In the genomic region with DNA sequence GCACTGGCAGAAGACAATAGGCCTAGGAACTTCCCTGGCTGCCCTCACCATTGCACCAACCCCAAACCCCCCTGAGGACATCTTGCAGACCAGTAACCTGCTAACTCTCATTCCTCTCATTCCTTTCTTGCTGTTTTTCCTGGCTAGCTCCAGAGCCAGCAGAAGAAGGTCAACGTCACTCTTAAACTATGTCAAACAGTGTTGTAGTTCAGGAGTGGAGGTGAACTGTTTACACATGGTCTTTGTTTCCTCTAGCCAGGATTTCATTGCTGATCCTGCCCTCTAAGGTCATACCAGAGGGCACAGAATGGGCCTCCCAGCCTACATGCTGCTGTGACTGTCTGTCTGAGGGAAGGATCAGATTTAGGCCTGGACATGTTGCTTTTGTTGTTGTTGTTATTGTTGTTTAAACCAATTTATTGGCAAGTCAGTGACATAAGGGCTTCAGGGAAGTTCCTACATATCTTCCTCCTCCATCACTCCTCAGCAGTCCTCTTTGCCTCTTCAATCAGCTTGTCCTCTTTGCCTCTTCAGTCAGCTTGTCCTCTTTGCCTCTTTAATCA, we compare ENCODE assay signal across 8 cellular contexts.
DNase-seq lines count a peak whose midpoint lies in the region; ATAC-seq, FAIRE-seq and TF ChIP-seq lines count a peak whose summit lies in the region.
"Had no signal": no experiment of that assay in that cellular context is flagged by ENCODE, and none has a peak within 500 bp of the region (broad histone marks: within the 10 kb centered on the region; RNA-seq: fewer than 3 reads in every experiment).

No MANE protein-coding gene starts in this region.

- no peaks in the 10 kb centered on the region for H3K27me3 Mint-ChIP-seq in activated CD8-positive, alpha-beta T cell treated with anti-CD3 and anti-CD28 coated beads for 36 hours
- H3K27me3 Mint-ChIP-seq: activated T-cell treated with anti-CD3 and anti-CD28 coated beads, Interleukin-2, amount 50 U/mL, for 24 hours had no signal

- no peaks in the 10 kb centered on the region for H3K27me3 ChIP-seq in lower lobe of right lung (ENCODE audit: low read depth)

- no peak for TF ChIP-seq CTCF in lower lobe of right lung (IDR thresholded peaks at IDR 0.05)
- TF ChIP-seq CTCF in activated CD8-positive, alpha-beta T cell treated with anti-CD3 and anti-CD28 coated beads for 36 hours (IDR thresholded peaks at IDR 0.05), result no peak

- peak; percentile 42 for DNase-seq in HuH-7 (ENCODE audit: low spot score)
- DNase-seq in ecto neural progenitor cell (ENCODE audit: low spot score), result peak; percentile 52
- no peak for DNase-seq in lower lobe of right lung
- peak; percentile 80 for DNase-seq in urothelium cell line (ENCODE audit: low spot score)
- DNase-seq in NOMO-1 treated with dmso at 0.1 percent for 144 hours (lab: John Stamatoyannopoulos, UW; ENCODE audit: unreplicated experiment), result no peak
- DNase-seq in activated CD8-positive, alpha-beta T cell treated with anti-CD3 and anti-CD28 coated beads for 36 hours, result no peak
- DNase-seq in stimulated activated CD4-positive, alpha-beta T cell treated with anti-CD3 and anti-CD28 coated beads, Interleukin-4, amount 100 ng/mL, for 24 hours, result no peak
- DNase-seq: activated T-cell treated with anti-CD3 and anti-CD28 coated beads, Interleukin-2, amount 50 U/mL, for 24 hours had no signal

- H3K27ac ChIP-seq in lower lobe of right lung, result peak overlapping the region; percentile 33

- H3K36me3 Mint-ChIP-seq in activated CD8-positive, alpha-beta T cell treated with anti-CD3 and anti-CD28 coated beads for 36 hours (ENCODE audit: low read depth), result no peaks in the 10 kb centered on the region

- FAIRE-seq in urothelium cell line (lab: Jason Lieb, UNC), result peak; percentile 95

- peaks cover 11% of the 10 kb centered on the region for H3K4me1 ChIP-seq in lower lobe of right lung

- no peak overlapping the region for H3K4me3 ChIP-seq in lower lobe of right lung

- no peaks in the 10 kb centered on the region for H3K36me3 ChIP-seq in lower lobe of right lung

- ATAC-seq in lower lobe of right lung, result peak; percentile 92 to 95
- ATAC-seq in activated CD8-positive, alpha-beta T cell treated with anti-CD3 and anti-CD28 coated beads for 36 hours, result no peak

- no peaks in the 10 kb centered on the region for H3K9me3 Mint-ChIP-seq in activated CD8-positive, alpha-beta T cell treated with anti-CD3 and anti-CD28 coated beads for 36 hours
- H3K9me3 Mint-ChIP-seq: activated T-cell treated with anti-CD3 and anti-CD28 coated beads, Interleukin-2, amount 50 U/mL, for 24 hours had no signal

- POLR2A ChIA-PET in activated CD8-positive, alpha-beta T cell treated with anti-CD3 and anti-CD28 coated beads for 36 hours (lab: Charles Lee), result no interaction called here

- CTCF ChIA-PET in activated CD8-positive, alpha-beta T cell treated with anti-CD3 and anti-CD28 coated beads for 36 hours (lab: Charles Lee), result no interaction called here

- no peak overlapping the region for H3K27ac Mint-ChIP-seq in activated CD8-positive, alpha-beta T cell treated with anti-CD3 and anti-CD28 coated beads for 36 hours
- H3K27ac Mint-ChIP-seq: activated T-cell treated with anti-CD3 and anti-CD28 coated beads, Interleukin-2, amount 50 U/mL, for 24 hours had no signal

- no peaks in the 10 kb centered on the region for H3K9me3 ChIP-seq in lower lobe of right lung

- intact Hi-C loops in lower lobe of right lung (cut with DNase I), result no loop called here
- intact Hi-C loops in activated CD8-positive, alpha-beta T cell treated with anti-CD3 and anti-CD28 coated beads for 36 hours (cut with micrococcal nuclease), result no loop called here

- H3K4me1 Mint-ChIP-seq in activated CD8-positive, alpha-beta T cell treated with anti-CD3 and anti-CD28 coated beads for 36 hours (ENCODE audit: low read depth), result no peaks in the 10 kb centered on the region

- no peak overlapping the region for H3K4me3 Mint-ChIP-seq in activated CD8-positive, alpha-beta T cell treated with anti-CD3 and anti-CD28 coated beads for 36 hours
- H3K4me3 Mint-ChIP-seq: activated T-cell treated with anti-CD3 and anti-CD28 coated beads, Interleukin-2, amount 50 U/mL, for 24 hours had no signal

Comparison
In these comparisons a context has a peak if more than half of its experiments do, and no peak if none do; other contexts are left out.
1. DNase-seq: peak in HuH-7 (single experiment), ecto neural progenitor cell (single experiment) and urothelium cell line (single experiment); none in lower lobe of right lung (single experiment), NOMO-1 treated with dmso at 0.1 percent for 144 hours (single experiment), activated CD8-positive, alpha-beta T cell treated with anti-CD3 and anti-CD28 coated beads for 36 hours (single experiment) and stimulated activated CD4-positive, alpha-beta T cell treated with anti-CD3 and anti-CD28 coated beads, Interleukin-4, amount 100 ng/mL, for 24 hours (single experiment).